Comparison of ENCODE assay signal across 13 cellular contexts in genomic region chr5:135890867-135891266, GRCh38. TPM values are rescaled to one million over a fixed set of nuclear protein-coding genes. Genes with fewer than 3 reads are reported as not detected.
DNase-seq lines count a peak whose midpoint lies in the region; ATAC-seq and TF ChIP-seq lines count a peak whose summit lies in the region.
"Had no signal": no experiment of that assay in that cellular context is flagged by ENCODE, and none has a peak within 500 bp of the region (broad histone marks: within the 10 kb centered on the region; RNA-seq: fewer than 3 reads in every experiment).

No MANE protein-coding gene starts in this region.

- ATAC-seq in HG02763 (IDR thresholded peaks at IDR 0.05; ENCODE audit: unreplicated experiment) (peak; percentile 69), T-helper 17 cell (peak; percentile 44)
- ATAC-seq in stimulated activated memory B cell treated with anti-CD40 and anti-IgM and Interleukin-4, amounts not matched to agents 10 μg/mL and 1 μg/mL and 100 μg/mL, for 72 hours = peak; percentile 76
- ATAC-seq: naive thymus-derived CD8-positive, alpha-beta T cell had no signal

- peak; percentile 11 for DNase-seq in mammary epithelial cell
- no peak for DNase-seq in breast epithelium (ENCODE audit: low spot score in 2 of 2)
- DNase-seq in T-helper 17 cell = no peak
- no peak for DNase-seq in cerebellar nuclear complex (lab: John Stamatoyannopoulos, UW)
- DNase-seq in GM23248 = no peak
- no peak for DNase-seq in GM03348 (ENCODE audit: low spot score)
- DNase-seq: heart right ventricle; naive thymus-derived CD8-positive, alpha-beta T cell; SW 1271 had no signal

- H2AFZ ChIP-seq in mammary epithelial cell (ENCODE audit: low read depth, low read length) (no peak overlapping the region), GM23248 (no peak overlapping the region)

- TF ChIP-seq CTCF in mammary epithelial cell (conservative IDR thresholded peaks at IDR 0.05 in 1 of 2, IDR thresholded peaks at IDR 0.05 in 1 of 2; ENCODE audit: extremely low read depth in 1 of 2, insufficient read depth in 1 of 2, low read depth in 1 of 2, low read length in 2 of 2) (no peak), breast epithelium (IDR thresholded peaks at IDR 0.05) (no peak)

- H3K4me1 ChIP-seq in mammary epithelial cell (ENCODE audit: insufficient read depth, low read length) (peaks cover 3% of the 10 kb centered on the region), breast epithelium (no peaks in the 10 kb centered on the region), GM23248 (ENCODE audit: insufficient read depth) (0 out of 2 replicates have a peak, but pooled peaks cover 6% of the 10 kb centered on the region)

- no peaks in the 10 kb centered on the region for H3K79me2 ChIP-seq in mammary epithelial cell (ENCODE audit: insufficient read depth, low read length)
- no peaks in the 10 kb centered on the region for H3K79me2 ChIP-seq in GM23248 (ENCODE audit: insufficient read depth)

- H3K4me3 ChIP-seq in mammary epithelial cell (replicated peaks in 1 of 3; ENCODE audit: insufficient read depth in 1 of 3, low read depth in 2 of 3, low read length in 3 of 3) (no peak overlapping the region), breast epithelium (no peak overlapping the region), GM23248 (no peak overlapping the region)
- H3K4me3 ChIP-seq: heart right ventricle had no signal

- H3K27me3 ChIP-seq in mammary epithelial cell (ENCODE audit: insufficient read depth, low read length) = no peaks in the 10 kb centered on the region
- no peaks in the 10 kb centered on the region for H3K27me3 ChIP-seq in breast epithelium
- H3K27me3 ChIP-seq in GM23248 (replicated peaks; ENCODE audit: insufficient read depth) = no peaks in the 10 kb centered on the region

- H3K4me2 ChIP-seq in mammary epithelial cell (ENCODE audit: insufficient read depth, low read depth, low read length) = no peak overlapping the region
- H3K4me2 ChIP-seq in GM23248 (ENCODE audit: unreplicated experiment) = no peak overlapping the region

- peaks cover 18% of the 10 kb centered on the region for H3K4me1 Mint-ChIP-seq in T-helper 17 cell
- H3K4me1 Mint-ChIP-seq in stimulated activated memory B cell treated with anti-CD40 and anti-IgM and Interleukin-4, amounts not matched to agents 10 μg/mL and 1 μg/mL and 100 μg/mL, for 72 hours = peaks cover 14% of the 10 kb centered on the region

- H3K27ac Mint-ChIP-seq in T-helper 17 cell = peak overlapping the region; percentile 39
- no peak overlapping the region for H3K27ac Mint-ChIP-seq in stimulated activated memory B cell treated with anti-CD40 and anti-IgM and Interleukin-4, amounts not matched to agents 10 μg/mL and 1 μg/mL and 100 μg/mL, for 72 hours
- H3K27ac Mint-ChIP-seq: CD14-positive monocyte had no signal

- no peaks in the 10 kb centered on the region for H3K9me3 Mint-ChIP-seq in stimulated activated memory B cell treated with anti-CD40 and anti-IgM and Interleukin-4, amounts not matched to agents 10 μg/mL and 1 μg/mL and 100 μg/mL, for 72 hours
- H3K9me3 Mint-ChIP-seq: CD14-positive monocyte; naive thymus-derived CD8-positive, alpha-beta T cell had no signal

- H4K20me1 ChIP-seq in mammary epithelial cell (ENCODE audit: insufficient read depth, low read length) (no peaks in the 10 kb centered on the region), GM23248 (ENCODE audit: insufficient read depth) (no peaks in the 10 kb centered on the region)

- H3K27me3 Mint-ChIP-seq in T-helper 17 cell = peaks cover 26% of the 10 kb centered on the region
- H3K27me3 Mint-ChIP-seq in stimulated activated memory B cell treated with anti-CD40 and anti-IgM and Interleukin-4, amounts not matched to agents 10 μg/mL and 1 μg/mL and 100 μg/mL, for 72 hours = no peaks in the 10 kb centered on the region

- no peak for TF ChIP-seq POLR2A in breast epithelium (IDR thresholded peaks at IDR 0.05)

- H3F3A ChIP-seq in GM23248 (ENCODE audit: insufficient read depth) = no peaks in the 10 kb centered on the region

- intact Hi-C loops in mammary epithelial cell (cut with micrococcal nuclease) (no loop called here), breast epithelium (cut with DNase I; ENCODE audit: low total_unique reads) (no loop called here)

- H3K9me3 ChIP-seq in mammary epithelial cell (replicated peaks; ENCODE audit: insufficient read depth, low read length) (no peaks in the 10 kb centered on the region), breast epithelium (no peaks in the 10 kb centered on the region), T-helper 17 cell (ENCODE audit: control insufficient read depth, low read length, poor library complexity, severe bottlenecking) (peaks cover 2% of the 10 kb centered on the region), GM23248 (ENCODE audit: low read depth) (no peaks in the 10 kb centered on the region)
- H3K9me3 ChIP-seq: heart right ventricle had no signal

- BruUV-seq in mammary epithelial cell (replicated peaks; lab: Mats Ljungman, UMichigan) = no TSS peak

- CTCF ChIA-PET in mammary epithelial cell (lab: Charles Lee; ENCODE audit: low non-redundant PET) = no interaction called here

- no peaks in the 10 kb centered on the region for H3K9me2 ChIP-seq in GM23248 (ENCODE audit: insufficient read depth)

- no peak overlapping the region for H3K4me3 Mint-ChIP-seq in T-helper 17 cell
- H3K4me3 Mint-ChIP-seq in stimulated activated memory B cell treated with anti-CD40 and anti-IgM and Interleukin-4, amounts not matched to agents 10 μg/mL and 1 μg/mL and 100 μg/mL, for 72 hours = no peak overlapping the region
- H3K4me3 Mint-ChIP-seq: CD14-positive monocyte; naive thymus-derived CD8-positive, alpha-beta T cell had no signal

- in situ Hi-C loops in mammary epithelial cell (cut with MboI; ENCODE audit: low sequenced_read_pairs in 2 of 2) (no loop called here), GM23248 (cut with MboI) (loop anchor here (10.0 to 25.0 kb wide), 2 partner anchors 194 to 871 kb away; no protein-coding TSS in a partner anchor)

- no peaks in the 10 kb centered on the region for H3K36me3 Mint-ChIP-seq in T-helper 17 cell (ENCODE audit: low read depth)
- H3K36me3 Mint-ChIP-seq in stimulated activated memory B cell treated with anti-CD40 and anti-IgM and Interleukin-4, amounts not matched to agents 10 μg/mL and 1 μg/mL and 100 μg/mL, for 72 hours = no peaks in the 10 kb centered on the region
- H3K36me3 Mint-ChIP-seq: CD14-positive monocyte; naive thymus-derived CD8-positive, alpha-beta T cell had no signal

- H3K27ac ChIP-seq in mammary epithelial cell (ENCODE audit: insufficient read depth, low read depth, low read length) = no peak overlapping the region
- H3K27ac ChIP-seq in breast epithelium = no peak overlapping the region
- H3K27ac ChIP-seq in GM23248 = no peak overlapping the region
- H3K27ac ChIP-seq: heart right ventricle had no signal

- WGBS in mammary epithelial cell (ENCODE audit: low coverage, missing lambda C conversion rate) = 68% methylated on average over 5 of the region's 5 CpGs
- WGBS in GM23248 (ENCODE audit: low coverage in 1 of 2, low lambda C conversion rate in 2 of 2, missing lambda C conversion rate in 2 of 2), 2 experiments = 86 to 87% methylated on average over 5 of the region's 5 CpGs

- dilution Hi-C loops in mammary epithelial cell (cut with HindIII; ENCODE audit: low sequenced_read_pairs) = loop anchor here (25.0 kb wide), 1 partner anchor 321 kb away; no protein-coding TSS in a partner anchor

- H3K36me3 ChIP-seq in mammary epithelial cell (ENCODE audit: insufficient read depth, low read length) (no peaks in the 10 kb centered on the region), breast epithelium (no peaks in the 10 kb centered on the region), GM23248 (ENCODE audit: low read depth) (no peaks in the 10 kb centered on the region)
- H3K36me3 ChIP-seq: heart right ventricle had no signal

- H3K9ac ChIP-seq in mammary epithelial cell (ENCODE audit: insufficient read depth, low read length) (no peak overlapping the region), GM23248 (no peak overlapping the region)

RNA-seq across cellular contexts. Expression of gene IL9, which starts 4.8 kb away (rescaled TPM):
- total RNA-seq in mammary epithelial cell (not detected), breast epithelium (not detected), T-helper 17 cell (not detected)
- polyA plus RNA-seq in mammary epithelial cell (not detected), GM23248 (2016; fragmentation: Nextera tagmentation; extraction: Ambion mirVana) (not detected in 2 replicates)
- not detected for polyA minus RNA-seq in mammary epithelial cell
- total RNA-seq in GM23248 (2014; rRNA removed; shearing (Covaris generic)) = not detected in 2 replicates
- total RNA-seq: heart right ventricle; MCF 10A; naive thymus-derived CD8-positive, alpha-beta T cell had no signal
- polyA plus RNA-seq: CD14-positive monocyte; heart right ventricle; naive thymus-derived CD8-positive, alpha-beta T cell had no signal

RNA-seq across cellular contexts. Expression of gene SLC25A48, which starts 56.4 kb away (rescaled TPM):
- total RNA-seq in mammary epithelial cell (under 1 TPM in 1 of 2 donors, not detected in 1; 0.17 TPM), breast epithelium (1 to 10 TPM in 2 of 3 donors, under 1 TPM in 1; 0.33 to 6.2 (median 1.8) TPM), T-helper 17 cell (not detected)
- polyA plus RNA-seq in mammary epithelial cell (0.05 TPM), GM23248 (2016; fragmentation: Nextera tagmentation; extraction: Ambion mirVana) (not detected in 2 replicates)
- polyA minus RNA-seq in mammary epithelial cell = not detected
- total RNA-seq in GM23248 (2014; rRNA removed; shearing (Covaris generic)) = not detected in 2 replicates
- total RNA-seq: MCF 10A; naive thymus-derived CD8-positive, alpha-beta T cell had no signal
- polyA plus RNA-seq: CD14-positive monocyte; naive thymus-derived CD8-positive, alpha-beta T cell had no signal
